In genomic region chr2:70822843-70823629, GRCh38 we compare ENCODE assay signal across 20 cellular contexts. TPM values are rescaled to one million over a fixed set of nuclear protein-coding genes. Genes with fewer than 3 reads are reported as not detected.
A peak's percentile ranks its signal among the peaks of the same experiment; 100 is the strongest.
DNase-seq lines count a peak whose midpoint lies in the region; ATAC-seq and TF ChIP-seq lines count a peak whose summit lies in the region.
"Had no signal": no experiment of that assay in that cellular context is flagged by ENCODE, and none has a peak within 500 bp of the region (broad histone marks: within the 10 kb centered on the region; RNA-seq: fewer than 3 reads in every experiment).

No MANE protein-coding gene starts in this region.

- ATAC-seq in left ventricle myocardium superior = no peak
- ATAC-seq: A549 had no signal

- no peaks in the 10 kb centered on the region for H3K4me1 ChIP-seq in osteoblast (ENCODE audit: insufficient read depth, low read length)
- H3K4me1 ChIP-seq: A549 had no signal

- intact Hi-C loops in left ventricle myocardium superior (cut with micrococcal nuclease) = no loop called here

- no peak for TF ChIP-seq CTCF in GM12865 (IDR thresholded peaks at IDR 0.05; ENCODE audit: insufficient read depth, low read depth, low read length, missing control alignments)
- TF ChIP-seq CTCF in coronary artery (IDR thresholded peaks at IDR 0.05) = no peak
- no peak for TF ChIP-seq CTCF in osteoblast (IDR thresholded peaks at IDR 0.05; ENCODE audit: extremely low read depth, low read depth, low read length)

- no peak overlapping the region for H2AFZ ChIP-seq in osteoblast (ENCODE audit: low read length)
- H2AFZ ChIP-seq: PC-9 had no signal

- DNase-seq in activated CD8-positive, alpha-beta memory T cell treated with anti-CD3 and anti-CD28 coated beads for 24 hours = peak; percentile 49
- no peak for DNase-seq in activated CD8-positive, alpha-beta memory T cell treated with anti-CD3 and anti-CD28 coated beads, Interleukin-2, amount 50 U/mL, for 48 hours
- peak; percentile 8 for DNase-seq in GM12865 (ENCODE audit: low read depth)
- peak; percentile 54 for DNase-seq in coronary artery (ENCODE audit: low spot score)
- DNase-seq in osteoblast (ENCODE audit: insufficient read length, low spot score, missing footprints) = peak; percentile 37
- no peak for DNase-seq in UCSD-AML1 (lab: John Stamatoyannopoulos, UW; ENCODE audit: unreplicated experiment)
- DNase-seq in left ventricle myocardium superior = no peak
- DNase-seq in DMS 273 treated with DMSO at 0.1 percent for 48 hours (lab: John Stamatoyannopoulos, UW) = no peak
- DNase-seq: COR-L47, EL, GOT3, KG1, NCI-H1417 treated with DMSO at 0.1 percent for 48 hours, NCI-H1930, NCI-H2171, NCI-H82, PC-9 had no signal

- H3K36me3 ChIP-seq in osteoblast (ENCODE audit: insufficient read depth, low read length) = no peaks in the 10 kb centered on the region
- H3K36me3 ChIP-seq: BLaER1 treated with 17β-estradiol and CSF1 and Interleukin-3, amounts not matched to agents 10 nM and 100 nM had no signal

- no peaks in the 10 kb centered on the region for H4K20me1 ChIP-seq in osteoblast (ENCODE audit: insufficient read depth, low read length)
- H4K20me1 ChIP-seq: BLaER1 treated with 17β-estradiol and CSF1 and Interleukin-3, amounts not matched to agents 10 nM and 100 nM had no signal

- H3K27me3 ChIP-seq in osteoblast (ENCODE audit: insufficient read depth, low read length) = peaks cover 17% of the 10 kb centered on the region
- H3K27me3 ChIP-seq: BLaER1 treated with 17β-estradiol and CSF1 and Interleukin-3, amounts not matched to agents 10 nM and 100 nM had no signal

- H3K4me2 ChIP-seq in osteoblast (ENCODE audit: insufficient read depth, low read length) = no peak overlapping the region
- H3K4me2 ChIP-seq: A549, PC-9 had no signal

- no peak overlapping the region for H3K4me3 ChIP-seq in GM12865 (ENCODE audit: low read depth, low read length)
- H3K4me3 ChIP-seq in coronary artery = no peak overlapping the region
- no peak overlapping the region for H3K4me3 ChIP-seq in osteoblast (ENCODE audit: insufficient read depth, low read length)
- H3K4me3 ChIP-seq: A549; BLaER1 treated with 17β-estradiol and CSF1 and Interleukin-3, amounts not matched to agents 10 nM and 100 nM; PC-9 had no signal

- no peaks in the 10 kb centered on the region for H3K79me2 ChIP-seq in osteoblast (ENCODE audit: insufficient read depth, low read length)

- no peak overlapping the region for H3K27ac ChIP-seq in coronary artery
- no peak overlapping the region for H3K27ac ChIP-seq in osteoblast (ENCODE audit: low read depth, low read length)
- H3K27ac ChIP-seq: A549; BLaER1 treated with 17β-estradiol and CSF1 and Interleukin-3, amounts not matched to agents 10 nM and 100 nM; PC-9 had no signal

- H3K9me3 ChIP-seq in osteoblast (ENCODE audit: low read depth, low read length) = no peaks in the 10 kb centered on the region
- H3K9me3 ChIP-seq: A549; BLaER1 treated with 17β-estradiol and CSF1 and Interleukin-3, amounts not matched to agents 10 nM and 100 nM had no signal

RNA-seq across cellular contexts. Expression of gene CLEC4F, which starts 2.6 kb away (rescaled TPM):
- not detected in 2 replicates for total RNA-seq in osteoblast
- 0.25 TPM for total RNA-seq in left ventricle myocardium superior
- total RNA-seq: NCI-H460, PC-9 had no signal

RNA-seq across cellular contexts. Expression of gene CD207, which starts 12.6 kb away (rescaled TPM):
- total RNA-seq in osteoblast (not detected in 2 replicates), left ventricle myocardium superior (not detected)
- total RNA-seq: NCI-H460, PC-9 had no signal

RNA-seq across cellular contexts. Expression of gene FIGLA, which starts 32.6 kb away (rescaled TPM):
- not detected in 2 replicates for total RNA-seq in osteoblast
- total RNA-seq in left ventricle myocardium superior = not detected
- total RNA-seq: NCI-H460, PC-9 had no signal

RNA-seq across cellular contexts. Expression of gene ADD2, which starts 55.0 kb away (rescaled TPM):
- not detected in 2 replicates for total RNA-seq in osteoblast
- 1.8 TPM for total RNA-seq in left ventricle myocardium superior

Comparison
In these comparisons a context has a peak if more than half of its experiments do, and no peak if none do; other contexts are left out.
1. DNase-seq: peak in activated CD8-positive, alpha-beta memory T cell treated with anti-CD3 and anti-CD28 coated beads for 24 hours (single experiment), GM12865 (single experiment), coronary artery (single experiment) and osteoblast (single experiment); none in activated CD8-positive, alpha-beta memory T cell treated with anti-CD3 and anti-CD28 coated beads, Interleukin-2, amount 50 U/mL, for 48 hours (single experiment), UCSD-AML1 (single experiment), left ventricle myocardium superior (single experiment) and DMS 273 treated with DMSO at 0.1 percent for 48 hours (single experiment).